1 cellular context compared by ENCODE assay signal in genomic region chr1:11979453-11979817, GRCh38.
TF ChIP-seq lines count a peak whose summit lies in the region.

No MANE protein-coding gene starts in this region.

TF ChIP-seq in WTC11, 78 proteins besides CTCF, POLR2A, EP300 and RAD21 (continued from another document):
- TF ChIP-seq E2F5 (CRISPR knock-in tag; IDR thresholded peaks at IDR 0.05) (no peak), ZSCAN18 (CRISPR knock-in tag; IDR thresholded peaks at IDR 0.05) (no peak), CDX4 (CRISPR knock-in tag; IDR thresholded peaks at IDR 0.05; ENCODE audit: borderline replicate concordance) (no peak), ZNF263 (CRISPR knock-in tag; IDR thresholded peaks at IDR 0.05; ENCODE audit: low read depth) (no peak), TEAD1 (CRISPR knock-in tag; IDR thresholded peaks at IDR 0.05) (no peak), IRF1 (CRISPR knock-in tag; IDR thresholded peaks at IDR 0.05) (no peak)
